Comparison of ENCODE assay signal across 1 cellular context in the genomic region with DNA sequence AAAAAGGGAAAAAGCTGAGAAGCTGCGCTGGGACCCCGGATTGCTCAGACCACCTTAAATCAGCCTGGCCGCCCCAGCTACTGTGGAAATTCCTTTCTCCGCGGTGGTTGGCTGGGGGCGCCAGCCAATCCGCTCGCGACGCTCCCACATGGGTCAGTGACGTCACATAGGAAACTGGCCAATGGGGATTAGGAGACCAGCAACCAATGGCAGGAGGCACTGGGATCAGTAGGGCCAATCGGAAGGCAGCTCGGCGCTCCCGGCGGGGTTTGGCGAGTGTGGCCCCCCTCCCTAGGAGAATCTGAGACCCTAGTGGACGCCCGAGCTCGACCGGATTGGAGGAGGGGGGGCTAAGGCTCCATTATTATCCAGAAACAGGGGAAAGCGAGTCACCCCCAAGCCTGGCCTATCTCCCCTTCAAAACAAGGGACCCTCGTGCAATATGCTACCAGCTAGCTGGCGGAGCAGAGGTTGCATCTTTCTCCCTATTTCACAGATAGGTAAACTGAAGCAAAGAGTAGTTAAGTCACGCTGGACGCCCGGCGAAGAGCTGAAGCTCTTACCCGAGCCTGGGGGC.
TF ChIP-seq lines count a peak whose summit lies in the region.

No MANE protein-coding gene starts in this region.

TF ChIP-seq in HepG2, 621 proteins besides CTCF, POLR2A, EP300 and RAD21 (continued from another document and continues in another):
- TF ChIP-seq, protein P1, sequence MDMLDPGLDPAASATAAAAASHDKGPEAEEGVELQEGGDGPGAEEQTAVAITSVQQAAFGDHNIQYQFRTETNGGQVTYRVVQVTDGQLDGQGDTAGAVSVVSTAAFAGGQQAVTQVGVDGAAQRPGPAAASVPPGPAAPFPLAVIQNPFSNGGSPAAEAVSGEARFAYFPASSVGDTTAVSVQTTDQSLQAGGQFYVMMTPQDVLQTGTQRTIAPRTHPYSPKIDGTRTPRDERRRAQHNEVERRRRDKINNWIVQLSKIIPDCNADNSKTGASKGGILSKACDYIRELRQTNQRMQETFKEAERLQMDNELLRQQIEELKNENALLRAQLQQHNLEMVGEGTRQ (IDR thresholded peaks at IDR 0.05; ENCODE audit: low read depth, low read length) = no peak
- TF ChIP-seq, protein P1 (CRISPR knock-in tag; IDR thresholded peaks at IDR 0.05; ENCODE audit: borderline replicate concordance) = 0 out of 2 replicates have a peak, but pooled peaks have one; percentile 27
- TF ChIP-seq, protein P2, sequence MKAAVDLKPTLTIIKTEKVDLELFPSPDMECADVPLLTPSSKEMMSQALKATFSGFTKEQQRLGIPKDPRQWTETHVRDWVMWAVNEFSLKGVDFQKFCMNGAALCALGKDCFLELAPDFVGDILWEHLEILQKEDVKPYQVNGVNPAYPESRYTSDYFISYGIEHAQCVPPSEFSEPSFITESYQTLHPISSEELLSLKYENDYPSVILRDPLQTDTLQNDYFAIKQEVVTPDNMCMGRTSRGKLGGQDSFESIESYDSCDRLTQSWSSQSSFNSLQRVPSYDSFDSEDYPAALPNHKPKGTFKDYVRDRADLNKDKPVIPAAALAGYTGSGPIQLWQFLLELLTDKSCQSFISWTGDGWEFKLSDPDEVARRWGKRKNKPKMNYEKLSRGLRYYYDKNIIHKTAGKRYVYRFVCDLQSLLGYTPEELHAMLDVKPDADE (CRISPR knock-in tag; IDR thresholded peaks at IDR 0.05) = no peak
- TF ChIP-seq, protein P3, sequence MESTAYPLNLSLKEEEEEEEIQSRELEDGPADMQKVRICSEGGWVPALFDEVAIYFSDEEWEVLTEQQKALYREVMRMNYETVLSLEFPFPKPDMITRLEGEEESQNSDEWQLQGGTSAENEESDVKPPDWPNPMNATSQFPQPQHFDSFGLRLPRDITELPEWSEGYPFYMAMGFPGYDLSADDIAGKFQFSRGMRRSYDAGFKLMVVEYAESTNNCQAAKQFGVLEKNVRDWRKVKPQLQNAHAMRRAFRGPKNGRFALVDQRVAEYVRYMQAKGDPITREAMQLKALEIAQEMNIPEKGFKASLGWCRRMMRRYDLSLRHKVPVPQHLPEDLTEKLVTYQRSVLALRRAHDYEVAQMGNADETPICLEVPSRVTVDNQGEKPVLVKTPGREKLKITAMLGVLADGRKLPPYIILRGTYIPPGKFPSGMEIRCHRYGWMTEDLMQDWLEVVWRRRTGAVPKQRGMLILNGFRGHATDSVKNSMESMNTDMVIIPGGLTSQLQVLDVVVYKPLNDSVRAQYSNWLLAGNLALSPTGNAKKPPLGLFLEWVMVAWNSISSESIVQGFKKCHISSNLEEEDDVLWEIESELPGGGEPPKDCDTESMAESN (CRISPR knock-in tag; conservative IDR thresholded peaks at IDR 0.05) = no peak
- TF ChIP-seq ZBTB3 (CRISPR knock-in tag; IDR thresholded peaks at IDR 0.05; ENCODE audit: borderline replicate concordance, low read depth) = no peak
- TF ChIP-seq ZNF629 (CRISPR knock-in tag; conservative IDR thresholded peaks at IDR 0.05) = peak; percentile 95
- TF ChIP-seq NFYC (CRISPR knock-in tag; IDR thresholded peaks at IDR 0.05) = peak; percentile 95
- 0 out of 2 replicates have a peak, but pooled peaks have one; percentile 18 for TF ChIP-seq NCOR1 (IDR thresholded peaks at IDR 0.05; ENCODE audit: borderline replicate concordance, low read length)
- TF ChIP-seq, protein P4, sequence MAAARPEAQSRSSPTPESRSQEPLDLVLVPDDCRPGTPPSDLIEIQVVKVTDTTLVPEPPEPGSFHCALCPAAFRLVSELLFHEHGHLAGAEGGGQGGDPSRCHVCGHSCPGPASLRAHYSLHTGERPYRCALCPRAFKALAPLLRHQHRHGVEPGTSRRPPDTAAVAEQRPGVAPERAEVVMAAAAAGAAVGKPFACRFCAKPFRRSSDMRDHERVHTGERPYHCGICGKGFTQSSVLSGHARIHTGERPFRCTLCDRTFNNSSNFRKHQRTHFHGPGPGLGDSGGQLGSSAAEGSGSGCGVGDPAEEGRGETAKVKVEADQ (CRISPR knock-in tag; IDR thresholded peaks at IDR 0.05; ENCODE audit: borderline replicate concordance) = no peak
- peak; percentile 52 for TF ChIP-seq ASH2L (IDR thresholded peaks at IDR 0.05; ENCODE audit: insufficient read length, low read depth, low read length)
- no peak for TF ChIP-seq SMARCE1 (IDR thresholded peaks at IDR 0.05; ENCODE audit: borderline replicate concordance)
- TF ChIP-seq THYN1 (CRISPR knock-in tag; IDR thresholded peaks at IDR 0.05; ENCODE audit: borderline replicate concordance, low read depth) = no peak
- TF ChIP-seq GTF3A (CRISPR knock-in tag; conservative IDR thresholded peaks at IDR 0.05) = no peak
- TF ChIP-seq PHF8 (CRISPR knock-in tag; IDR thresholded peaks at IDR 0.05) = peak; percentile 40; the same call in 1 of the 2 replicates
- no peak for TF ChIP-seq ZFX (CRISPR knock-in tag; IDR thresholded peaks at IDR 0.05; ENCODE audit: low read depth)
- no peak for TF ChIP-seq ETV5 (CRISPR knock-in tag; IDR thresholded peaks at IDR 0.05; ENCODE audit: borderline replicate concordance)
- TF ChIP-seq, protein P5, sequence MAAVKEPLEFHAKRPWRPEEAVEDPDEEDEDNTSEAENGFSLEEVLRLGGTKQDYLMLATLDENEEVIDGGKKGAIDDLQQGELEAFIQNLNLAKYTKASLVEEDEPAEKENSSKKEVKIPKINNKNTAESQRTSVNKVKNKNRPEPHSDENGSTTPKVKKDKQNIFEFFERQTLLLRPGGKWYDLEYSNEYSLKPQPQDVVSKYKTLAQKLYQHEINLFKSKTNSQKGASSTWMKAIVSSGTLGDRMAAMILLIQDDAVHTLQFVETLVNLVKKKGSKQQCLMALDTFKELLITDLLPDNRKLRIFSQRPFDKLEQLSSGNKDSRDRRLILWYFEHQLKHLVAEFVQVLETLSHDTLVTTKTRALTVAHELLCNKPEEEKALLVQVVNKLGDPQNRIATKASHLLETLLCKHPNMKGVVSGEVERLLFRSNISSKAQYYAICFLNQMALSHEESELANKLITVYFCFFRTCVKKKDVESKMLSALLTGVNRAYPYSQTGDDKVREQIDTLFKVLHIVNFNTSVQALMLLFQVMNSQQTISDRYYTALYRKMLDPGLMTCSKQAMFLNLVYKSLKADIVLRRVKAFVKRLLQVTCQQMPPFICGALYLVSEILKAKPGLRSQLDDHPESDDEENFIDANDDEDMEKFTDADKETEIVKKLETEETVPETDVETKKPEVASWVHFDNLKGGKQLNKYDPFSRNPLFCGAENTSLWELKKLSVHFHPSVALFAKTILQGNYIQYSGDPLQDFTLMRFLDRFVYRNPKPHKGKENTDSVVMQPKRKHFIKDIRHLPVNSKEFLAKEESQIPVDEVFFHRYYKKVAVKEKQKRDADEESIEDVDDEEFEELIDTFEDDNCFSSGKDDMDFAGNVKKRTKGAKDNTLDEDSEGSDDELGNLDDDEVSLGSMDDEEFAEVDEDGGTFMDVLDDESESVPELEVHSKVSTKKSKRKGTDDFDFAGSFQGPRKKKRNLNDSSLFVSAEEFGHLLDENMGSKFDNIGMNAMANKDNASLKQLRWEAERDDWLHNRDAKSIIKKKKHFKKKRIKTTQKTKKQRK (IDR thresholded peaks at IDR 0.05; ENCODE audit: low read length) = no peak
- TF ChIP-seq, protein P6, sequence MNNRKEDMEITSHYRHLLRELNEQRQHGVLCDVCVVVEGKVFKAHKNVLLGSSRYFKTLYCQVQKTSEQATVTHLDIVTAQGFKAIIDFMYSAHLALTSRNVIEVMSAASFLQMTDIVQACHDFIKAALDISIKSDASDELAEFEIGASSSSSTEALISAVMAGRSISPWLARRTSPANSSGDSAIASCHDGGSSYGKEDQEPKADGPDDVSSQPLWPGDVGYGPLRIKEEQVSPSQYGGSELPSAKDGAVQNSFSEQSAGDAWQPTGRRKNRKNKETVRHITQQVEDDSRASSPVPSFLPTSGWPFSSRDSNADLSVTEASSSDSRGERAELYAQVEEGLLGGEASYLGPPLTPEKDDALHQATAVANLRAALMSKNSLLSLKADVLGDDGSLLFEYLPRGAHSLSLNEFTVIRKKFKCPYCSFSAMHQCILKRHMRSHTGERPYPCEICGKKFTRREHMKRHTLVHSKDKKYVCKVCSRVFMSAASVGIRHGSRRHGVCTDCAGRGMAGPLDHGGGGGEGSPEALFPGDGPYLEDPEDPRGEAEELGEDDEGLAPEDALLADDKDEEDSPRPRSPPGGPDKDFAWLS (CRISPR knock-in tag; IDR thresholded peaks at IDR 0.05; ENCODE audit: borderline replicate concordance) = no peak
- no peak; the same call in 1 of the 2 replicates for TF ChIP-seq ZNF510 (CRISPR knock-in tag; IDR thresholded peaks at IDR 0.05; ENCODE audit: low read depth)
- TF ChIP-seq CEBPG (CRISPR knock-in tag; IDR thresholded peaks at IDR 0.05) = no peak
- TF ChIP-seq GPN1 (CRISPR knock-in tag; IDR thresholded peaks at IDR 0.05; ENCODE audit: borderline replicate concordance) = no peak
- TF ChIP-seq, protein P7, sequence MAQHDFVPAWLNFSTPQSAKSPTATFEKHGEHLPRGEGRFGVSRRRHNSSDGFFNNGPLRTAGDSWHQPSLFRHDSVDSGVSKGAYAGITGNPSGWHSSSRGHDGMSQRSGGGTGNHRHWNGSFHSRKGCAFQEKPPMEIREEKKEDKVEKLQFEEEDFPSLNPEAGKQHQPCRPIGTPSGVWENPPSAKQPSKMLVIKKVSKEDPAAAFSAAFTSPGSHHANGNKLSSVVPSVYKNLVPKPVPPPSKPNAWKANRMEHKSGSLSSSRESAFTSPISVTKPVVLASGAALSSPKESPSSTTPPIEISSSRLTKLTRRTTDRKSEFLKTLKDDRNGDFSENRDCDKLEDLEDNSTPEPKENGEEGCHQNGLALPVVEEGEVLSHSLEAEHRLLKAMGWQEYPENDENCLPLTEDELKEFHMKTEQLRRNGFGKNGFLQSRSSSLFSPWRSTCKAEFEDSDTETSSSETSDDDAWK (CRISPR knock-in tag; IDR thresholded peaks at IDR 0.05) = no peak
- TF ChIP-seq ZNF678 (CRISPR knock-in tag; IDR thresholded peaks at IDR 0.05) = no peak
- no peak for TF ChIP-seq STAT5B (CRISPR knock-in tag; IDR thresholded peaks at IDR 0.05)
- TF ChIP-seq, protein P8, sequence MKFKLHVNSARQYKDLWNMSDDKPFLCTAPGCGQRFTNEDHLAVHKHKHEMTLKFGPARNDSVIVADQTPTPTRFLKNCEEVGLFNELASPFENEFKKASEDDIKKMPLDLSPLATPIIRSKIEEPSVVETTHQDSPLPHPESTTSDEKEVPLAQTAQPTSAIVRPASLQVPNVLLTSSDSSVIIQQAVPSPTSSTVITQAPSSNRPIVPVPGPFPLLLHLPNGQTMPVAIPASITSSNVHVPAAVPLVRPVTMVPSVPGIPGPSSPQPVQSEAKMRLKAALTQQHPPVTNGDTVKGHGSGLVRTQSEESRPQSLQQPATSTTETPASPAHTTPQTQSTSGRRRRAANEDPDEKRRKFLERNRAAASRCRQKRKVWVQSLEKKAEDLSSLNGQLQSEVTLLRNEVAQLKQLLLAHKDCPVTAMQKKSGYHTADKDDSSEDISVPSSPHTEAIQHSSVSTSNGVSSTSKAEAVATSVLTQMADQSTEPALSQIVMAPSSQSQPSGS (CRISPR knock-in tag; IDR thresholded peaks at IDR 0.05) = peak; percentile 37; the same call in 1 of the 2 replicates
- TF ChIP-seq YEATS2 (CRISPR knock-in tag; IDR thresholded peaks at IDR 0.05; ENCODE audit: borderline replicate concordance) = no peak
- TF ChIP-seq, protein P9, sequence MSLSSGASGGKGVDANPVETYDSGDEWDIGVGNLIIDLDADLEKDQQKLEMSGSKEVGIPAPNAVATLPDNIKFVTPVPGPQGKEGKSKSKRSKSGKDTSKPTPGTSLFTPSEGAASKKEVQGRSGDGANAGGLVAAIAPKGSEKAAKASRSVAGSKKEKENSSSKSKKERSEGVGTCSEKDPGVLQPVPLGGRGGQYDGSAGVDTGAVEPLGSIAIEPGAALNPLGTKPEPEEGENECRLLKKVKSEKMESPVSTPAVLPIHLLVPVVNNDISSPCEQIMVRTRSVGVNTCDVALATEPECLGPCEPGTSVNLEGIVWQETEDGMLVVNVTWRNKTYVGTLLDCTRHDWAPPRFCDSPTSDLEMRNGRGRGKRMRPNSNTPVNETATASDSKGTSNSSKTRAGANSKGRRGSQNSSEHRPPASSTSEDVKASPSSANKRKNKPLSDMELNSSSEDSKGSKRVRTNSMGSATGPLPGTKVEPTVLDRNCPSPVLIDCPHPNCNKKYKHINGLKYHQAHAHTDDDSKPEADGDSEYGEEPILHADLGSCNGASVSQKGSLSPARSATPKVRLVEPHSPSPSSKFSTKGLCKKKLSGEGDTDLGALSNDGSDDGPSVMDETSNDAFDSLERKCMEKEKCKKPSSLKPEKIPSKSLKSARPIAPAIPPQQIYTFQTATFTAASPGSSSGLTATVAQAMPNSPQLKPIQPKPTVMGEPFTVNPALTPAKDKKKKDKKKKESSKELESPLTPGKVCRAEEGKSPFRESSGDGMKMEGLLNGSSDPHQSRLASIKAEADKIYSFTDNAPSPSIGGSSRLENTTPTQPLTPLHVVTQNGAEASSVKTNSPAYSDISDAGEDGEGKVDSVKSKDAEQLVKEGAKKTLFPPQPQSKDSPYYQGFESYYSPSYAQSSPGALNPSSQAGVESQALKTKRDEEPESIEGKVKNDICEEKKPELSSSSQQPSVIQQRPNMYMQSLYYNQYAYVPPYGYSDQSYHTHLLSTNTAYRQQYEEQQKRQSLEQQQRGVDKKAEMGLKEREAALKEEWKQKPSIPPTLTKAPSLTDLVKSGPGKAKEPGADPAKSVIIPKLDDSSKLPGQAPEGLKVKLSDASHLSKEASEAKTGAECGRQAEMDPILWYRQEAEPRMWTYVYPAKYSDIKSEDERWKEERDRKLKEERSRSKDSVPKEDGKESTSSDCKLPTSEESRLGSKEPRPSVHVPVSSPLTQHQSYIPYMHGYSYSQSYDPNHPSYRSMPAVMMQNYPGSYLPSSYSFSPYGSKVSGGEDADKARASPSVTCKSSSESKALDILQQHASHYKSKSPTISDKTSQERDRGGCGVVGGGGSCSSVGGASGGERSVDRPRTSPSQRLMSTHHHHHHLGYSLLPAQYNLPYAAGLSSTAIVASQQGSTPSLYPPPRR (CRISPR knock-in tag; IDR thresholded peaks at IDR 0.05; ENCODE audit: borderline replicate concordance) = 0 out of 2 replicates have a peak, but pooled peaks have one; percentile 24
- no peak for TF ChIP-seq SNRNP70 (IDR thresholded peaks at IDR 0.05; ENCODE audit: low read depth, low read length)
- no peak for TF ChIP-seq RARA (CRISPR knock-in tag; IDR thresholded peaks at IDR 0.05)
